Comparison of ENCODE assay signal across 8 cellular contexts in genomic region chr12:109910969-109911348, GRCh38. TPM values are rescaled to one million over a fixed set of nuclear protein-coding genes. Genes with fewer than 3 reads are reported as not detected.
A peak's percentile ranks its signal among the peaks of the same experiment; 100 is the strongest.
DNase-seq lines count a peak whose midpoint lies in the region; ATAC-seq and TF ChIP-seq lines count a peak whose summit lies in the region.

No MANE protein-coding gene starts in this region.

- H3K27ac Mint-ChIP-seq in endothelial cell (ENCODE audit: unreplicated experiment), result no peak overlapping the region
- no peak overlapping the region for H3K27ac Mint-ChIP-seq in stimulated activated naive B cell treated with anti-CD40 and anti-IgM and Interleukin-4, amounts not matched to agents 10 μg/mL and 1 μg/mL and 100 μg/mL, for 72 hours

- H3K36me3 Mint-ChIP-seq in endothelial cell (ENCODE audit: low read depth, unreplicated experiment), result peaks cover 69% of the 10 kb centered on the region
- peaks cover 41 to 67% of the 10 kb centered on the region in 2 donors for H3K36me3 Mint-ChIP-seq in stimulated activated naive B cell treated with anti-CD40 and anti-IgM and Interleukin-4, amounts not matched to agents 10 μg/mL and 1 μg/mL and 100 μg/mL, for 72 hours

- H3K4me1 Mint-ChIP-seq in endothelial cell (ENCODE audit: unreplicated experiment), result peaks cover 19% of the 10 kb centered on the region
- H3K4me1 Mint-ChIP-seq in stimulated activated naive B cell treated with anti-CD40 and anti-IgM and Interleukin-4, amounts not matched to agents 10 μg/mL and 1 μg/mL and 100 μg/mL, for 72 hours, result peaks cover 0 to 2% of the 10 kb centered on the region in 2 donors

- peaks cover 3% of the 10 kb centered on the region for H3K27me3 Mint-ChIP-seq in endothelial cell (ENCODE audit: unreplicated experiment)
- H3K27me3 Mint-ChIP-seq in stimulated activated naive B cell treated with anti-CD40 and anti-IgM and Interleukin-4, amounts not matched to agents 10 μg/mL and 1 μg/mL and 100 μg/mL, for 72 hours, result no peaks in the 10 kb centered on the region

- peak; percentile 55 for TF ChIP-seq CTCF in endothelial cell (IDR thresholded peaks at IDR 0.05; ENCODE audit: unreplicated experiment)

- H3K4me3 Mint-ChIP-seq in endothelial cell (ENCODE audit: unreplicated experiment), result peak overlapping the region; percentile 32
- H3K4me3 Mint-ChIP-seq in stimulated activated naive B cell treated with anti-CD40 and anti-IgM and Interleukin-4, amounts not matched to agents 10 μg/mL and 1 μg/mL and 100 μg/mL, for 72 hours, result no peak overlapping the region

- peak; percentile 50 to 57 for DNase-seq in activated T-cell treated with anti-CD3 and anti-CD28 coated beads, Interleukin-2, amount 50 U/mL, for 48 hours
- DNase-seq in activated T-cell treated with anti-CD3 and anti-CD28 coated beads, Interleukin-2, amount 50 U/mL, for 1 hour, result no peak
- DNase-seq in NCI-H69 (lab: John Stamatoyannopoulos, UW) (peak; percentile 62), endothelial cell (ENCODE audit: low spot score) (peak; percentile 81), dedifferentiated amniotic fluid mesenchymal stem cell (ENCODE audit: extremely low spot score) (no peak), hippocampal formation (lab: John Stamatoyannopoulos, UW) (no peak)
- peak; percentile 10 for DNase-seq in stimulated activated naive B cell treated with anti-CD40 and anti-IgM and Interleukin-4, amounts not matched to agents 10 μg/mL and 1 μg/mL and 100 μg/mL, for 72 hours
- no peak for DNase-seq in activated CD4-positive, CD25-positive, alpha-beta regulatory T cell (lab: John Stamatoyannopoulos, UW)

- no peaks in the 10 kb centered on the region for H3K9me3 Mint-ChIP-seq in endothelial cell (ENCODE audit: unreplicated experiment)
- no peaks in the 10 kb centered on the region for H3K9me3 Mint-ChIP-seq in stimulated activated naive B cell treated with anti-CD40 and anti-IgM and Interleukin-4, amounts not matched to agents 10 μg/mL and 1 μg/mL and 100 μg/mL, for 72 hours

- peak; percentile 47 to 55 for ATAC-seq in stimulated activated naive B cell treated with anti-CD40 and anti-IgM and Interleukin-4, amounts not matched to agents 10 μg/mL and 1 μg/mL and 100 μg/mL, for 72 hours (replicated peaks)

RNA-seq across cellular contexts. Expression of gene TCHP, which starts 10.9 kb away (rescaled TPM):
- 20.8 TPM for total RNA-seq in endothelial cell (ENCODE audit: unreplicated experiment)

RNA-seq across cellular contexts. Expression of gene GLTP, which starts 30.6 kb away (rescaled TPM):
- total RNA-seq in endothelial cell (ENCODE audit: unreplicated experiment), result 51.2 TPM

Comparison
In these comparisons a context has a peak if more than half of its experiments do, and no peak if none do; other contexts are left out.
1. DNase-seq: peak in activated T-cell treated with anti-CD3 and anti-CD28 coated beads, Interleukin-2, amount 50 U/mL, for 48 hours (2 of 2), NCI-H69 (single experiment), endothelial cell (single experiment) and stimulated activated naive B cell treated with anti-CD40 and anti-IgM and Interleukin-4, amounts not matched to agents 10 μg/mL and 1 μg/mL and 100 μg/mL, for 72 hours (single experiment); none in activated T-cell treated with anti-CD3 and anti-CD28 coated beads, Interleukin-2, amount 50 U/mL, for 1 hour (single experiment), dedifferentiated amniotic fluid mesenchymal stem cell (single experiment), activated CD4-positive, CD25-positive, alpha-beta regulatory T cell (0 of 4) and hippocampal formation (0 of 2).